In the genomic region with DNA sequence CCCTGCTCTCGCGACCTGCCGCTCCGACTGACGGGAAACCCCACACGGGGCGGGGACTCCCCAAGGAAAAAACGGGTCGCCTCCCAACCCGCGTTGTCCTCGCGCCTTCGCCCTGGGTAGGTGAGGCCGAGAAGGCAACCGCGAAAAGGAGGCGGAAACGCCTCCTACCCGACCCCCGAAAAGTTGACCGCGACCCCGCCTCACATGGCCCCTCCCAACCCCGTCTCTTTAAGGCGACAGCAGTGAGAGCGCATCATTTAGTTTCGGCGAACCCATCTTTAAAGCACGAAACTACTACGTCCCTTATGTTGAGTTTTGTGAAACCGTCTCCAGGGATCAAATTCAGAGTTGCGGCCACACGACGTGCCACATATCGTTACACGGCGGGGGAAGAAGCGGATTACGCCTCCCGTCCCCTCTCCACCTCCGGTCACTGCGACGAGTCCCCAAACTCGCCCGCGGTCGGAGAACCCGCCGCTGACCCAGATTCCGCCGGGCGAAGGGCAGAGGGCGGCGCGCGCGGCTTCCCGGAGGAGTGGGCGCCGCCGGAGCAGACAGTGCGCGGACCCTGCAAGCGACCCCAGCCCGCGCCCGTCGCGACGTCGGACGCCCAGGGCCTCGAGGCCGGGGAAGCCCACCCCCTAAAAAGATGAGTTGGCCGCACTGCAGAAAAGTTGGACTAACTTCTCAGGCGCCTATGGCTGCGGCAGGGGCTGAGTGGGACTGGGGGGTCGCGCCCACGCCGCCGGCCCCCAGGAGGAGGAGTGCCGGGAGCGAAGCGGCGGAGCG, we compare ENCODE assay signal across 1 cellular context.
TF ChIP-seq lines count a peak whose summit lies in the region.

No MANE protein-coding gene starts in this region.

TF ChIP-seq in K562, 482 proteins besides CTCF, POLR2A, EP300 and RAD21 (continued from another document and continues in another):
- TF ChIP-seq, protein P1, sequence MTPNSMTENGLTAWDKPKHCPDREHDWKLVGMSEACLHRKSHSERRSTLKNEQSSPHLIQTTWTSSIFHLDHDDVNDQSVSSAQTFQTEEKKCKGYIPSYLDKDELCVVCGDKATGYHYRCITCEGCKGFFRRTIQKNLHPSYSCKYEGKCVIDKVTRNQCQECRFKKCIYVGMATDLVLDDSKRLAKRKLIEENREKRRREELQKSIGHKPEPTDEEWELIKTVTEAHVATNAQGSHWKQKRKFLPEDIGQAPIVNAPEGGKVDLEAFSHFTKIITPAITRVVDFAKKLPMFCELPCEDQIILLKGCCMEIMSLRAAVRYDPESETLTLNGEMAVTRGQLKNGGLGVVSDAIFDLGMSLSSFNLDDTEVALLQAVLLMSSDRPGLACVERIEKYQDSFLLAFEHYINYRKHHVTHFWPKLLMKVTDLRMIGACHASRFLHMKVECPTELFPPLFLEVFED (CRISPR knock-in tag; conservative IDR thresholded peaks at IDR 0.05): no peak
- TF ChIP-seq XRCC5 (IDR thresholded peaks at IDR 0.05; ENCODE audit: low read depth, low read length) (no peak), PTTG1 (tag; IDR thresholded peaks at IDR 0.05; ENCODE audit: low read depth) (no peak), ZNF41 (CRISPR knock-in tag; conservative IDR thresholded peaks at IDR 0.05) (no peak), PCBP1 (IDR thresholded peaks at IDR 0.05; ENCODE audit: low read depth, low read length, poor library complexity, severe bottlenecking) (peak; percentile 79), SMARCC2 (IDR thresholded peaks at IDR 0.05; ENCODE audit: low read depth) (no peak), FOXM1 (IDR thresholded peaks at IDR 0.05; ENCODE audit: low read depth) (no peak), FOXM1 (CRISPR knock-in tag; IDR thresholded peaks at IDR 0.05; ENCODE audit: low read depth) (0 out of 2 replicates have a peak, but pooled peaks have one; percentile 30), NFRKB (IDR thresholded peaks at IDR 0.05; ENCODE audit: low read depth) (no peak), ZNF780A (CRISPR knock-in tag; IDR thresholded peaks at IDR 0.05) (no peak), TAL1 (IDR thresholded peaks at IDR 0.05) (no peak), NONO (IDR thresholded peaks at IDR 0.05; ENCODE audit: low read depth in 2 of 2, low read length in 1 of 2) (no peak; a peak in 1 of 4 replicates), SAFB2 (IDR thresholded peaks at IDR 0.05; ENCODE audit: borderline replicate concordance, low read depth, low read length, severe bottlenecking) (no peak), ZNF589 (CRISPR knock-in tag; IDR thresholded peaks at IDR 0.05; ENCODE audit: low read depth) (peak; percentile 66; the same call in 1 of the 2 replicates), ZNF23 (CRISPR knock-in tag; IDR thresholded peaks at IDR 0.05) (no peak), PTRF (tag; IDR thresholded peaks at IDR 0.05) (no peak), PPARD (CRISPR knock-in tag; IDR thresholded peaks at IDR 0.05) (no peak)
- TF ChIP-seq, protein P2, sequence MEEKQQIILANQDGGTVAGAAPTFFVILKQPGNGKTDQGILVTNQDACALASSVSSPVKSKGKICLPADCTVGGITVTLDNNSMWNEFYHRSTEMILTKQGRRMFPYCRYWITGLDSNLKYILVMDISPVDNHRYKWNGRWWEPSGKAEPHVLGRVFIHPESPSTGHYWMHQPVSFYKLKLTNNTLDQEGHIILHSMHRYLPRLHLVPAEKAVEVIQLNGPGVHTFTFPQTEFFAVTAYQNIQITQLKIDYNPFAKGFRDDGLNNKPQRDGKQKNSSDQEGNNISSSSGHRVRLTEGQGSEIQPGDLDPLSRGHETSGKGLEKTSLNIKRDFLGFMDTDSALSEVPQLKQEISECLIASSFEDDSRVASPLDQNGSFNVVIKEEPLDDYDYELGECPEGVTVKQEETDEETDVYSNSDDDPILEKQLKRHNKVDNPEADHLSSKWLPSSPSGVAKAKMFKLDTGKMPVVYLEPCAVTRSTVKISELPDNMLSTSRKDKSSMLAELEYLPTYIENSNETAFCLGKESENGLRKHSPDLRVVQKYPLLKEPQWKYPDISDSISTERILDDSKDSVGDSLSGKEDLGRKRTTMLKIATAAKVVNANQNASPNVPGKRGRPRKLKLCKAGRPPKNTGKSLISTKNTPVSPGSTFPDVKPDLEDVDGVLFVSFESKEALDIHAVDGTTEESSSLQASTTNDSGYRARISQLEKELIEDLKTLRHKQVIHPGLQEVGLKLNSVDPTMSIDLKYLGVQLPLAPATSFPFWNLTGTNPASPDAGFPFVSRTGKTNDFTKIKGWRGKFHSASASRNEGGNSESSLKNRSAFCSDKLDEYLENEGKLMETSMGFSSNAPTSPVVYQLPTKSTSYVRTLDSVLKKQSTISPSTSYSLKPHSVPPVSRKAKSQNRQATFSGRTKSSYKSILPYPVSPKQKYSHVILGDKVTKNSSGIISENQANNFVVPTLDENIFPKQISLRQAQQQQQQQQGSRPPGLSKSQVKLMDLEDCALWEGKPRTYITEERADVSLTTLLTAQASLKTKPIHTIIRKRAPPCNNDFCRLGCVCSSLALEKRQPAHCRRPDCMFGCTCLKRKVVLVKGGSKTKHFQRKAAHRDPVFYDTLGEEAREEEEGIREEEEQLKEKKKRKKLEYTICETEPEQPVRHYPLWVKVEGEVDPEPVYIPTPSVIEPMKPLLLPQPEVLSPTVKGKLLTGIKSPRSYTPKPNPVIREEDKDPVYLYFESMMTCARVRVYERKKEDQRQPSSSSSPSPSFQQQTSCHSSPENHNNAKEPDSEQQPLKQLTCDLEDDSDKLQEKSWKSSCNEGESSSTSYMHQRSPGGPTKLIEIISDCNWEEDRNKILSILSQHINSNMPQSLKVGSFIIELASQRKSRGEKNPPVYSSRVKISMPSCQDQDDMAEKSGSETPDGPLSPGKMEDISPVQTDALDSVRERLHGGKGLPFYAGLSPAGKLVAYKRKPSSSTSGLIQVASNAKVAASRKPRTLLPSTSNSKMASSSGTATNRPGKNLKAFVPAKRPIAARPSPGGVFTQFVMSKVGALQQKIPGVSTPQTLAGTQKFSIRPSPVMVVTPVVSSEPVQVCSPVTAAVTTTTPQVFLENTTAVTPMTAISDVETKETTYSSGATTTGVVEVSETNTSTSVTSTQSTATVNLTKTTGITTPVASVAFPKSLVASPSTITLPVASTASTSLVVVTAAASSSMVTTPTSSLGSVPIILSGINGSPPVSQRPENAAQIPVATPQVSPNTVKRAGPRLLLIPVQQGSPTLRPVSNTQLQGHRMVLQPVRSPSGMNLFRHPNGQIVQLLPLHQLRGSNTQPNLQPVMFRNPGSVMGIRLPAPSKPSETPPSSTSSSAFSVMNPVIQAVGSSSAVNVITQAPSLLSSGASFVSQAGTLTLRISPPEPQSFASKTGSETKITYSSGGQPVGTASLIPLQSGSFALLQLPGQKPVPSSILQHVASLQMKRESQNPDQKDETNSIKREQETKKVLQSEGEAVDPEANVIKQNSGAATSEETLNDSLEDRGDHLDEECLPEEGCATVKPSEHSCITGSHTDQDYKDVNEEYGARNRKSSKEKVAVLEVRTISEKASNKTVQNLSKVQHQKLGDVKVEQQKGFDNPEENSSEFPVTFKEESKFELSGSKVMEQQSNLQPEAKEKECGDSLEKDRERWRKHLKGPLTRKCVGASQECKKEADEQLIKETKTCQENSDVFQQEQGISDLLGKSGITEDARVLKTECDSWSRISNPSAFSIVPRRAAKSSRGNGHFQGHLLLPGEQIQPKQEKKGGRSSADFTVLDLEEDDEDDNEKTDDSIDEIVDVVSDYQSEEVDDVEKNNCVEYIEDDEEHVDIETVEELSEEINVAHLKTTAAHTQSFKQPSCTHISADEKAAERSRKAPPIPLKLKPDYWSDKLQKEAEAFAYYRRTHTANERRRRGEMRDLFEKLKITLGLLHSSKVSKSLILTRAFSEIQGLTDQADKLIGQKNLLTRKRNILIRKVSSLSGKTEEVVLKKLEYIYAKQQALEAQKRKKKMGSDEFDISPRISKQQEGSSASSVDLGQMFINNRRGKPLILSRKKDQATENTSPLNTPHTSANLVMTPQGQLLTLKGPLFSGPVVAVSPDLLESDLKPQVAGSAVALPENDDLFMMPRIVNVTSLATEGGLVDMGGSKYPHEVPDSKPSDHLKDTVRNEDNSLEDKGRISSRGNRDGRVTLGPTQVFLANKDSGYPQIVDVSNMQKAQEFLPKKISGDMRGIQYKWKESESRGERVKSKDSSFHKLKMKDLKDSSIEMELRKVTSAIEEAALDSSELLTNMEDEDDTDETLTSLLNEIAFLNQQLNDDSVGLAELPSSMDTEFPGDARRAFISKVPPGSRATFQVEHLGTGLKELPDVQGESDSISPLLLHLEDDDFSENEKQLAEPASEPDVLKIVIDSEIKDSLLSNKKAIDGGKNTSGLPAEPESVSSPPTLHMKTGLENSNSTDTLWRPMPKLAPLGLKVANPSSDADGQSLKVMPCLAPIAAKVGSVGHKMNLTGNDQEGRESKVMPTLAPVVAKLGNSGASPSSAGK (IDR thresholded peaks at IDR 0.05): peak; percentile 74
- TF ChIP-seq, protein P3, sequence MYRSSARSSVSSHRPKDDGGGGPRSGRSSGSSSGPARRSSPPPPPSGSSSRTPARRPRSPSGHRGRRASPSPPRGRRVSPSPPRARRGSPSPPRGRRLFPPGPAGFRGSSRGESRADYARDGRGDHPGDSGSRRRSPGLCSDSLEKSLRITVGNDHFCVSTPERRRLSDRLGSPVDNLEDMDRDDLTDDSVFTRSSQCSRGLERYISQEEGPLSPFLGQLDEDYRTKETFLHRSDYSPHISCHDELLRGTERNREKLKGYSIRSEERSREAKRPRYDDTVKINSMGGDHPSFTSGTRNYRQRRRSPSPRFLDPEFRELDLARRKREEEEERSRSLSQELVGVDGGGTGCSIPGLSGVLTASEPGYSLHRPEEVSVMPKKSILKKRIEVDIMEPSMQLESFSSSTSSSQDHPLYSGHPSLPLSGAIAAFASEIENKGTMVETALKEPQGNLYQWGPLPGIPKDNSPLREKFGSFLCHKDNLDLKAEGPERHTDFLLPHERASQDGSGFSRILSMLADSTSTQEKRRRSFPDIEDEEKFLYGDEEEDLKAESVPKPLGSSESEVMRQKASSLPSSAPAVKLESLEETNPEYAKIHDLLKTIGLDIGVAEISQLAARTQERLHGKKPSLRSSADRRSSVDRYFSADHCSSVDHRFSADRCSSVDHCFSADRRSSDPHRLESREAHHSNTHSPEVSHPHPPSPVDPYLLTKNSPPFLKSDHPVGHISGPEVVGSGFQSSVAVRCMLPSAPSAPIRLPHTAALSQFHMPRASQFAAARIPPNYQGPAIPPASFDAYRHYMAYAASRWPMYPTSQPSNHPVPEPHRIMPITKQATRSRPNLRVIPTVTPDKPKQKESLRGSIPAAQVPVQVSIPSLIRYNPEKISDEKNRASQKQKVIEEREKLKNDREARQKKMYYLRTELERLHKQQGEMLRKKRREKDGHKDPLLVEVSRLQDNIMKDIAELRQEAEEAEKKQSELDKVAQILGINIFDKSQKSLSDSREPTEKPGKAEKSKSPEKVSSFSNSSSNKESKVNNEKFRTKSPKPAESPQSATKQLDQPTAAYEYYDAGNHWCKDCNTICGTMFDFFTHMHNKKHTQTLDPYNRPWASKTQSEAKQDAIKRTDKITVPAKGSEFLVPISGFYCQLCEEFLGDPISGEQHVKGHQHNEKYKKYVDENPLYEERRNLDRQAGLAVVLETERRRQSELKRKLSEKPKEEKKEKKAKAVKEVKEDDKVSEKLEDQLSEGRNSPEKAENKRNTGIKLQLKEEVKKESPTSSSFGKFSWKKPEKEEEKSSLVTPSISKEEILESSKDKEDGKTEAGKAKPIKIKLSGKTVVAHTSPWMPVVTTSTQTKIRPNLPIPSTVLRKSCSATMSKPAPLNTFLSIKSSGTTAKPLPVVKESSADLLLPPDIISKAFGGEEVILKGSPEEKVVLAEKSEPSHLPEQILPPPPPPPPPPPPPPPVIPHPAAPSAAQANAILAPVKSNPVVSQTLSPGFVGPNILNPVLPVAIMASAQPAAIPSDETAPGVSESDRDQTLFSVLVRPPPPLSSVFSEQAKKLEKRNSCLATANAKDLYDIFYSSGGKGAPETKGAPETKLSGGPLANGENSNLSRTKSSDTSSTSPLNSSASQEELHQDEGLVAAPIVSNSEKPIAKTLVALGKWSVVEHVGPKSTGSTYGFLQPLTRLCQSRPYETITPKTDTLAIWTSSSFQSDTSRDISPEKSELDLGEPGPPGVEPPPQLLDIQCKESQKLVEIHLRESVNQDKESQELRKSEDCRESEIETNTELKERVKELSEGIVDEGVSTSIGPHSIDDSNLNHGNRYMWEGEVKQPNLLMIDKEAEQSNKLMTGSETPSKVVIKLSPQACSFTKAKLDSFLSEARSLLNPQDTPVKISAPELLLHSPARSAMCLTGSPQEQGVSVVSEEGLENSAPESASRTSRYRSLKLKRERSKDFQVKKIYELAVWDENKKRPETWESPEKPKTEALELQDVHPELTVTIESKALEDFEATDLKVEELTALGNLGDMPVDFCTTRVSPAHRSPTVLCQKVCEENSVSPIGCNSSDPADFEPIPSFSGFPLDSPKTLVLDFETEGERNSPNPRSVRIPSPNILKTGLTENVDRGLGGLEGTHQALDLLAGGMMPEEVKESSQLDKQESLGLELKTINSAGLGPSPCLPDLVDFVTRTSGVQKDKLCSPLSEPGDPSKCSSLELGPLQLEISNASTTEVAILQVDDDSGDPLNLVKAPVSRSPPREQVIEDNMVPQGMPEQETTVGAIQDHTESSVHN (IDR thresholded peaks at IDR 0.05; ENCODE audit: borderline replicate concordance in 1 of 2, low read depth in 1 of 2): no peak; a peak in 1 of 4 replicates
